In genomic region chr5:69450527-69450926, GRCh38 we compare ENCODE assay signal across 8 cellular contexts. TPM values are rescaled to one million over a fixed set of nuclear protein-coding genes. Genes with fewer than 3 reads are reported as not detected.
DNase-seq lines count a peak whose midpoint lies in the region; ATAC-seq, FAIRE-seq and TF ChIP-seq lines count a peak whose summit lies in the region.
"Not testable (repeated sequence)": the region's sequence is repeated elsewhere in the genome, so short reads cannot be mapped to it uniquely, and the experiment has no call there.
"Had no signal": no experiment of that assay in that cellular context is flagged by ENCODE, and none has a peak within 500 bp of the region (broad histone marks: within the 10 kb centered on the region; RNA-seq: fewer than 3 reads in every experiment).

No MANE protein-coding gene starts in this region.

- H3K9me2 ChIP-seq in HCT116 (ENCODE audit: insufficient read depth), result not testable (repeated sequence)

- H3K9ac ChIP-seq in HCT116 (ENCODE audit: low read length); astrocyte (ENCODE audit: low read length): not testable (repeated sequence)

- not testable (repeated sequence) for H2AFZ ChIP-seq in HCT116 (ENCODE audit: low read depth, low read length, poor library complexity, severe bottlenecking); astrocyte (ENCODE audit: low read depth, low read length)

- H3K9me3 Mint-ChIP-seq in astrocyte (ENCODE audit: unreplicated experiment), result not testable (repeated sequence)

- not testable (repeated sequence) for ATAC-seq in HCT116; RWPE2 (ENCODE audit: low read depth)
- ATAC-seq in foreskin keratinocyte (peak; percentile 7), right lobe of liver (peak in 3 of 4 donors; percentile 6 to 18 (median 12))

- RAD21 ChIA-PET in HCT116 (lab: Charles Lee; ENCODE audit: low non-redundant PET in 1 of 2, low total read pairs in 2 of 2, uncharacterized antibody in 2 of 2, unreplicated experiment in 2 of 2), result not testable (repeated sequence)

- not testable (repeated sequence) for TF ChIP-seq EP300 in stomach (IDR thresholded peaks at IDR 0.05)

- not testable (repeated sequence) for H3K27me3 Mint-ChIP-seq in astrocyte (ENCODE audit: low read depth, unreplicated experiment)

- not testable (repeated sequence) for TF ChIP-seq RAD21 in HCT116 (IDR thresholded peaks at IDR 0.05; ENCODE audit: low read depth)

- not testable (repeated sequence) for H3K36me3 ChIP-seq in HCT116 (ENCODE audit: control insufficient read depth in 1 of 2, insufficient read depth in 2 of 2, low read length in 2 of 2); RWPE2 (ENCODE audit: low read depth); astrocyte (ENCODE audit: insufficient read depth, low read length); bronchial epithelial cell (ENCODE audit: control insufficient read depth, insufficient read depth, low read length); right lobe of liver; stomach

- H3K4me1 ChIP-seq in HCT116 (ENCODE audit: control insufficient read depth in 1 of 2, insufficient read depth in 2 of 2, low read length in 2 of 2); astrocyte (ENCODE audit: insufficient read depth, low read length); foreskin keratinocyte; stomach: not testable (repeated sequence)
- H3K4me1 ChIP-seq in RWPE2 (ENCODE audit: insufficient read depth, poor library complexity, severe bottlenecking), result peaks cover 11% of the 10 kb centered on the region
- H3K4me1 ChIP-seq in right lobe of liver, result peaks cover 0 to 39% (median 14%) of the 10 kb centered on the region in 4 donors

- not testable (repeated sequence) for H3K4me3 ChIP-seq in HCT116 (replicated peaks in 1 of 2; ENCODE audit: low read depth in 1 of 2, low read length in 2 of 2); RWPE2 (ENCODE audit: severe bottlenecking); astrocyte (ENCODE audit: insufficient read depth, low read depth, low read length); bronchial epithelial cell (ENCODE audit: low read depth, low read length); right lobe of liver; stomach

- intact Hi-C loops in HCT116 (cut with micrococcal nuclease); right lobe of liver (cut with DNase I); stomach (cut with DNase I; ENCODE audit: low total_unique reads): not testable (repeated sequence)

- CTCF ChIA-PET in HCT116 (lab: Charles Lee), result not testable (repeated sequence)

- H3K4me2 ChIP-seq in HCT116 (ENCODE audit: low read length), result peak overlapping the region; percentile 2; the same call in 1 of the 2 replicates
- H3K4me2 ChIP-seq in astrocyte (ENCODE audit: low read length), result peak overlapping the region; percentile 26

- POLR2A ChIA-PET in HCT116 (lab: Charles Lee), result not testable (repeated sequence)

- H3K27me3 ChIP-seq in HCT116 (ENCODE audit: insufficient read depth, low read length); RWPE2 (ENCODE audit: insufficient read depth, poor library complexity, severe bottlenecking); astrocyte (ENCODE audit: insufficient read depth, low read length); bronchial epithelial cell (ENCODE audit: control insufficient read depth, insufficient read depth, low read length); foreskin keratinocyte; right lobe of liver; stomach: not testable (repeated sequence)

- not testable (repeated sequence) for DNase-seq in HCT116 (ENCODE audit: low read depth, low spot score); RWPE2 (ENCODE audit: low spot score); astrocyte (ENCODE audit: low read depth); foreskin keratinocyte
- DNase-seq in bronchial epithelial cell (ENCODE audit: low read depth), result peak; percentile 8
- DNase-seq in right lobe of liver, result peak; percentile 42 to 67 (median 60)
- peak; percentile 24 for DNase-seq in stomach

- not testable (repeated sequence) for H3K36me3 Mint-ChIP-seq in astrocyte (ENCODE audit: low read depth, unreplicated experiment)

- not testable (repeated sequence) for H4K20me1 ChIP-seq in HCT116 (ENCODE audit: insufficient read depth); astrocyte (ENCODE audit: insufficient read depth, low read length)

- BruUV-seq in HCT116 (replicated peaks; lab: Mats Ljungman, UMichigan), result not testable (repeated sequence)

- TF ChIP-seq CTCF in HCT116 (IDR thresholded peaks at IDR 0.05 in 2 of 3, conservative IDR thresholded peaks at IDR 0.05 in 1 of 3; ENCODE audit: borderline replicate concordance in 1 of 3, insufficient read depth in 1 of 3, low read depth in 2 of 3, low read length in 2 of 3); RWPE2 (IDR thresholded peaks at IDR 0.05; ENCODE audit: poor library complexity, severe bottlenecking); astrocyte (IDR thresholded peaks at IDR 0.05; ENCODE audit: insufficient read depth, low read depth, low read length); bronchial epithelial cell (IDR thresholded peaks at IDR 0.05; ENCODE audit: insufficient read depth, low read length, severe bottlenecking); foreskin keratinocyte (conservative IDR thresholded peaks at IDR 0.05); right lobe of liver (IDR thresholded peaks at IDR 0.05); stomach (IDR thresholded peaks at IDR 0.05): not testable (repeated sequence)

- not testable (repeated sequence) for H3K27ac ChIP-seq in HCT116 (ENCODE audit: low read depth, low read length)
- H3K27ac ChIP-seq in RWPE2 (ENCODE audit: poor library complexity, severe bottlenecking) (peak overlapping the region; percentile 21), astrocyte (ENCODE audit: low read depth, low read length) (peak overlapping the region; percentile 72), foreskin keratinocyte (peak overlapping the region; percentile 65), right lobe of liver (peak overlapping the region; percentile 85 to 98 (median 90)), stomach (peak overlapping the region in 2 of 5 donors; percentile 31 to 62)

- 55% methylated on average over 5 of the region's 8 CpGs for WGBS in right lobe of liver (ENCODE audit: insufficient coverage, low coverage, low lambda C conversion rate, missing lambda C conversion rate)
- 91 to 96% (median 93%) methylated on average over 8 of the region's 8 CpGs for WGBS in stomach, 5 donors

- H3K4me1 Mint-ChIP-seq in astrocyte (ENCODE audit: low read depth, unreplicated experiment), result not testable (repeated sequence)

- FAIRE-seq in astrocyte (lab: Jason Lieb, UNC); bronchial epithelial cell (lab: Jason Lieb, UNC): not testable (repeated sequence)

- not testable (repeated sequence) for H3K4me3 Mint-ChIP-seq in astrocyte (ENCODE audit: unreplicated experiment)

- not testable (repeated sequence) for H3K27ac Mint-ChIP-seq in astrocyte (ENCODE audit: unreplicated experiment)

- not testable (repeated sequence) for H3K79me2 ChIP-seq in HCT116 (ENCODE audit: insufficient read depth, low read length); astrocyte (ENCODE audit: insufficient read depth, low read length)

- TF ChIP-seq POLR2A in HCT116 (IDR thresholded peaks at IDR 0.05; ENCODE audit: borderline replicate concordance, extremely low read depth, insufficient read depth, insufficient read length); right lobe of liver (IDR thresholded peaks at IDR 0.05); stomach (IDR thresholded peaks at IDR 0.05): not testable (repeated sequence)

- H3K9me3 ChIP-seq in HCT116 (ENCODE audit: control insufficient read depth in 1 of 2, insufficient read depth in 1 of 2, low read depth in 1 of 2, low read length in 2 of 2); RWPE2 (ENCODE audit: severe bottlenecking); astrocyte (ENCODE audit: insufficient read depth, low read depth, low read length); right lobe of liver; stomach: not testable (repeated sequence)

RNA-seq across cellular contexts. Expression of gene MARVELD2, which starts 35.6 kb away (rescaled TPM):
- 21.6 TPM for total RNA-seq in HCT116 (2021; ENCODE audit: unreplicated experiment)
- 8.1 and 9.5 TPM in 2 replicates for polyA plus RNA-seq in HCT116 (2012)
- 10.1 and 10.6 TPM in 2 replicates for total RNA-seq in astrocyte
- total RNA-seq in bronchial epithelial cell, result 19.5 and 28.7 TPM in 2 replicates
- total RNA-seq in foreskin keratinocyte, result 23.1 and 23.7 TPM in 2 replicates
- 4.1 and 4.9 TPM in 2 replicates for polyA plus RNA-seq in foreskin keratinocyte
- 10 to 100 TPM; 21.6 to 37.1 (median 26.1) TPM for total RNA-seq in right lobe of liver
- total RNA-seq in stomach, result 10 to 100 TPM in 4 of 5 donors, 1 to 10 TPM in 1; 5.3 to 37.1 (median 20.6) TPM
- polyA plus RNA-seq in stomach, result 1 to 10 TPM; 3.7 to 4.0 (median 3.8) TPM
- total RNA-seq: A172 had no signal

RNA-seq across cellular contexts. Expression of gene OCLN, which starts 42.1 kb away (rescaled TPM):
- total RNA-seq in HCT116 (2021; ENCODE audit: unreplicated experiment) (56.7 TPM), astrocyte (12.1 and 15.3 TPM in 2 replicates), bronchial epithelial cell (76.9 and 109 TPM in 2 replicates), foreskin keratinocyte (4.0 and 4.1 TPM in 2 replicates), right lobe of liver (10 to 100 TPM; 28.5 to 73.9 (median 50.8) TPM), stomach (10 to 100 TPM; 17.5 to 81.9 (median 52.3) TPM)
- 25.5 and 26.2 TPM in 2 replicates for polyA plus RNA-seq in HCT116 (2012)
- polyA plus RNA-seq in foreskin keratinocyte (0.73 and 0.78 TPM in 2 replicates), stomach (10 to 100 TPM in 1 of 3 donors, 1 to 10 TPM in 2; 4.4 to 12.5 (median 7.3) TPM)
